ENCODE assay signal across 1 cellular context in genomic region chr2:106607371-106607770, GRCh38.
TF ChIP-seq lines count a peak whose summit lies in the region.

No MANE protein-coding gene starts in this region.

TF ChIP-seq in H1, 55 proteins besides CTCF, POLR2A, EP300 and RAD21 (continued from another document):
- no peak for TF ChIP-seq USF2 (IDR thresholded peaks at IDR 0.05; ENCODE audit: low read length)
- TF ChIP-seq TAF7 (optimal IDR thresholded peaks at IDR 0.05; ENCODE audit: borderline replicate concordance, low read depth, low read length) = no peak
- TF ChIP-seq TAF1 (IDR thresholded peaks at IDR 0.05; ENCODE audit: low read depth, low read length) = no peak
- TF ChIP-seq CTBP2 (IDR thresholded peaks at IDR 0.05; ENCODE audit: borderline replicate concordance, insufficient read depth, insufficient read length, low read length) = no peak
- TF ChIP-seq ASH2L (IDR thresholded peaks at IDR 0.05; ENCODE audit: low read length) = no peak
- TF ChIP-seq RFX5 (IDR thresholded peaks at IDR 0.05; ENCODE audit: borderline replicate concordance, low read depth, low read length) = no peak
- TF ChIP-seq EZH2 (IDR thresholded peaks at IDR 0.05; ENCODE audit: low read depth, low read length, severe bottlenecking) = no peak
